ENCODE assay signal across 34 cellular contexts in the genomic region with DNA sequence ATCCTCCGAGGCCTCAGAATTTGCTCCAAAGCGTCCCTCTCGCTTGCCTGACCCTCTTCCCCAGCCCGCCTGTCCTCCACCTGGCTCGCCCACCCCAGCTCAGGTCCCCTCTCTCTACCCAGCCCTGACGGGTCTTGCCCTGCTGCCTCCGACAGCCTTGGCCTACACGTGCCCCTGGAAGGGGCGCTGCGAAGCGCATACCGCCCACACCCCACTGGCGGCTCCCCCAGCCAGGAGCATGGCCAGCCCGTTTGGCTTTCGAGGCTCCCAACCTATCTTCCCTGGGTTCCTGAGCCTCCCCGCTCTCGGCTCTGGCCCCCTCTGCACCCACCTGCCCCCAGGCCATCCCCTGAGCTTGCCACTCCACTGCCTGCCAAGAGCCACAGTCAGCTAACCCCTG. TPM values are rescaled to one million over a fixed set of nuclear protein-coding genes. Genes with fewer than 3 reads are reported as not detected.
"Had no signal": no experiment of that assay in that cellular context is flagged by ENCODE, and none has a peak within 500 bp of the region (broad histone marks: within the 10 kb centered on the region; RNA-seq: fewer than 3 reads in every experiment).

No MANE protein-coding gene starts in this region.

- DNase-seq: naive thymus-derived CD4-positive, alpha-beta T cell; natural killer cell; occipital lobe; ovary; posterior cingulate gyrus; psoas muscle; spleen; stimulated activated CD4-positive, alpha-beta T cell treated with anti-CD3 and anti-CD28 coated beads, Interleukin-12 subunit alpha, Interleukin-12 subunit beta, amount 100 ng/mL, for 4 hours; stimulated activated CD4-positive, alpha-beta T cell treated with anti-CD3 and anti-CD28 coated beads, Interleukin-1b, Interleukin-23, amount 100 ng/mL, for 48 hours; stimulated activated CD4-positive, alpha-beta T cell treated with anti-CD3 and anti-CD28 coated beads, Interleukin-4, amount 100 ng/mL, for 1 hour; stimulated activated CD4-positive, alpha-beta T cell treated with anti-CD3 and anti-CD28 coated beads, Interleukin-4, amount 100 ng/mL, for 4 hours; stimulated activated CD8-positive, alpha-beta memory T cell treated with anti-CD3 and anti-CD28 coated beads, Interleukin-4, amount 100 ng/mL, for 48 hours; stimulated activated naive CD4-positive, alpha-beta T cell treated with Interleukin-2 at 50 U/mL for 16 hours; substantia nigra; testis; tibial artery; transverse colon; upper lobe of right lung; uterus had no signal

- H3K9me3 Mint-ChIP-seq: natural killer cell; nephron; neural progenitor cell; stimulated activated memory B cell treated with anti-CD40 and anti-IgM and Interleukin-4, amounts not matched to agents 10 μg/mL and 1 μg/mL and 100 μg/mL, for 72 hours; stimulated activated naive CD8-positive, alpha-beta T cell treated with anti-CD3 and anti-CD28 coated beads, Interleukin-15, Interleukin-2, amounts not matched to agents 100 ng/mL and 50 ng/mL, for 24 hours; type B pancreatic cell had no signal

- H3K9ac ChIP-seq: neural progenitor cell, parathyroid adenoma had no signal

- H3K4me1 ChIP-seq: neural progenitor cell, parathyroid adenoma had no signal

- H3K4me3 ChIP-seq: neural progenitor cell, ovary, psoas muscle, skin epidermis, smooth muscle cell, spleen, suprapubic skin, testis, tibial artery, transverse colon, upper lobe of right lung, uterus had no signal

- H3K27ac ChIP-seq: neural progenitor cell, ovary, parathyroid adenoma, psoas muscle, skin epidermis, spleen, suprapubic skin, testis, tibial artery, transverse colon, upper lobe of right lung, uterus had no signal

- H3K27me3 Mint-ChIP-seq: naive thymus-derived CD4-positive, alpha-beta T cell; progenitor cell of endocrine pancreas; stimulated activated memory B cell treated with anti-CD40 and anti-IgM and Interleukin-4, amounts not matched to agents 10 μg/mL and 1 μg/mL and 100 μg/mL, for 72 hours; stimulated activated naive CD8-positive, alpha-beta T cell treated with anti-CD3 and anti-CD28 coated beads, Interleukin-15, Interleukin-2, amounts not matched to agents 100 ng/mL and 50 ng/mL, for 24 hours; type B pancreatic cell had no signal

- H3K36me3 ChIP-seq: neural progenitor cell, ovary, uterus had no signal

- H3K9me3 ChIP-seq: ovary, psoas muscle, spleen, suprapubic skin, testis, tibial artery, transverse colon, upper lobe of right lung, uterus had no signal

- H3K4me3 Mint-ChIP-seq: naive thymus-derived CD4-positive, alpha-beta T cell; natural killer cell; nephron; neural progenitor cell; stimulated activated memory B cell treated with anti-CD40 and anti-IgM and Interleukin-4, amounts not matched to agents 10 μg/mL and 1 μg/mL and 100 μg/mL, for 72 hours; stimulated activated naive CD8-positive, alpha-beta T cell treated with anti-CD3 and anti-CD28 coated beads, Interleukin-15, Interleukin-2, amounts not matched to agents 100 ng/mL and 50 ng/mL, for 24 hours; type B pancreatic cell had no signal

- H3K4me2 ChIP-seq: neural progenitor cell, smooth muscle cell had no signal

- H2AFZ ChIP-seq: neural progenitor cell, parathyroid adenoma had no signal

- ATAC-seq: naive thymus-derived CD4-positive, alpha-beta T cell; psoas muscle; right cardiac atrium; sciatic nerve; stimulated activated memory B cell treated with anti-CD40 and anti-IgM and Interleukin-4, amounts not matched to agents 10 μg/mL and 1 μg/mL and 100 μg/mL, for 72 hours; upper lobe of right lung had no signal

- H3K27me3 ChIP-seq: neural progenitor cell, ovary, spleen, suprapubic skin, testis, tibial artery, transverse colon, upper lobe of right lung, uterus had no signal

- H3K36me3 Mint-ChIP-seq: natural killer cell had no signal

- H3K27ac Mint-ChIP-seq: naive thymus-derived CD4-positive, alpha-beta T cell; natural killer cell; nephron; neural progenitor cell; progenitor cell of endocrine pancreas; stimulated activated memory B cell treated with anti-CD40 and anti-IgM and Interleukin-4, amounts not matched to agents 10 μg/mL and 1 μg/mL and 100 μg/mL, for 72 hours; stimulated activated naive CD8-positive, alpha-beta T cell treated with anti-CD3 and anti-CD28 coated beads, Interleukin-15, Interleukin-2, amounts not matched to agents 100 ng/mL and 50 ng/mL, for 24 hours; type B pancreatic cell had no signal

RNA-seq across cellular contexts. Expression of a gene that starts 8.7 kb away (rescaled TPM):
- total RNA-seq: occipital lobe, osteoblast, psoas muscle, right cardiac atrium, sciatic nerve, smooth muscle cell, urinary bladder, uterus had no signal
- polyA plus RNA-seq: naive thymus-derived CD4-positive, alpha-beta T cell; neural cell had no signal

RNA-seq across cellular contexts. Expression of a gene that starts 29.1 kb away (rescaled TPM):
- total RNA-seq: osteoblast, sciatic nerve had no signal
